Comparison of ENCODE assay signal across 1 cellular context in genomic region chr1:112790920-112791722, GRCh38.
TF ChIP-seq lines count a peak whose summit lies in the region.

No MANE protein-coding gene starts in this region.

TF ChIP-seq in HepG2, 621 proteins besides CTCF, POLR2A, EP300 and RAD21 (continued from another document):
- TF ChIP-seq HIVEP1 (CRISPR knock-in tag; IDR thresholded peaks at IDR 0.05) (no peak), SALL2 (CRISPR knock-in tag; IDR thresholded peaks at IDR 0.05) (no peak), ZBTB8A (CRISPR knock-in tag; IDR thresholded peaks at IDR 0.05; ENCODE audit: borderline replicate concordance, low read depth) (no peak), NFRKB (IDR thresholded peaks at IDR 0.05) (no peak), ATF3 (CRISPR knock-in tag; IDR thresholded peaks at IDR 0.05) (no peak), ZNF354B (CRISPR knock-in tag; IDR thresholded peaks at IDR 0.05) (no peak)
- TF ChIP-seq, protein P1, sequence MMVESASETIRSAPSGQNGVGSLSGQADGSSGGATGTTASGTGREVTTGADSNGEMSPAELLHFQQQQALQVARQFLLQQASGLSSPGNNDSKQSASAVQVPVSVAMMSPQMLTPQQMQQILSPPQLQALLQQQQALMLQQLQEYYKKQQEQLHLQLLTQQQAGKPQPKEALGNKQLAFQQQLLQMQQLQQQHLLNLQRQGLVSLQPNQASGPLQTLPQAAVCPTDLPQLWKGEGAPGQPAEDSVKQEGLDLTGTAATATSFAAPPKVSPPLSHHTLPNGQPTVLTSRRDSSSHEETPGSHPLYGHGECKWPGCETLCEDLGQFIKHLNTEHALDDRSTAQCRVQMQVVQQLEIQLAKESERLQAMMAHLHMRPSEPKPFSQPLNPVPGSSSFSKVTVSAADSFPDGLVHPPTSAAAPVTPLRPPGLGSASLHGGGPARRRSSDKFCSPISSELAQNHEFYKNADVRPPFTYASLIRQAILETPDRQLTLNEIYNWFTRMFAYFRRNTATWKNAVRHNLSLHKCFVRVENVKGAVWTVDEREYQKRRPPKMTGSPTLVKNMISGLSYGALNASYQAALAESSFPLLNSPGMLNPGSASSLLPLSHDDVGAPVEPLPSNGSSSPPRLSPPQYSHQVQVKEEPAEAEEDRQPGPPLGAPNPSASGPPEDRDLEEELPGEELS (CRISPR knock-in tag; IDR thresholded peaks at IDR 0.05), result no peak
